In genomic region chr9:33264473-33265177, GRCh38 we compare ENCODE assay signal across 8 cellular contexts. TPM values are rescaled to one million over a fixed set of nuclear protein-coding genes. Genes with fewer than 3 reads are reported as not detected.
DNase-seq lines count a peak whose midpoint lies in the region; ATAC-seq and TF ChIP-seq lines count a peak whose summit lies in the region.

TSS of gene BAG1 (minus strand) at chr9:33264708.
TSS of gene CHMP5 (plus strand) at chr9:33265049. CDS start at chr9:33265079, 30 bp downstream.

- peak within 1 kb of the TSS; percentile 96 to 98 for H3K27ac ChIP-seq in lung (ENCODE audit: low read depth in 1 of 2, low read length in 1 of 2)

- WGBS in lung, 2 donors, result 1% methylated on average over 51 to 67 of the region's 67 CpGs

- peaks cover 4% of the 10 kb centered on the region in 2 donors for H3K4me1 ChIP-seq in lung (ENCODE audit: control insufficient read depth in 2 of 2, insufficient read depth in 2 of 2, low read length in 2 of 2)

- no peaks in the 10 kb centered on the region for H3K27me3 ChIP-seq in lung (ENCODE audit: control insufficient read depth, insufficient read depth)

- no peaks in the 10 kb centered on the region for H3K9me3 ChIP-seq in lung (ENCODE audit: control insufficient read depth in 2 of 2, insufficient read depth in 1 of 2, low read length in 1 of 2)

- H3K4me3 ChIP-seq in lung, result peak within 1 kb of the TSS; percentile 98

- ATAC-seq in GM19468 (IDR thresholded peaks at IDR 0.05; ENCODE audit: extremely low read depth, unreplicated experiment), result peak; percentile 75
- peak; percentile 100 for ATAC-seq in lung (ENCODE audit: insufficient read depth, low FRiP score)

- DNase-seq in COLO668 (lab: John Stamatoyannopoulos, UW; ENCODE audit: unreplicated experiment) (peak; percentile 98), HS-5 (ENCODE audit: low read depth) (peak; percentile 97), lung (ENCODE audit: low spot score) (peak; percentile 100)
- DNase-seq in NK-92 treated with Interleukin-12 subunit alpha and Interleukin-12 subunit beta, amount 100 ng/mL, for 24 hours (lab: John Stamatoyannopoulos, UW), result peak; percentile 99
- DNase-seq in activated CD8-positive, alpha-beta memory T cell treated with anti-CD3 and anti-CD28 coated beads for 24 hours, result peak; percentile 100
- DNase-seq in effector CD8-positive, alpha-beta T cell (lab: John Stamatoyannopoulos, UW), result peak; percentile 99
- DNase-seq in stimulated activated CD4-positive, alpha-beta T cell treated with anti-CD3 and anti-CD28 coated beads, TNF-alpha, amount 100 ng/mL, for 4 hours (ENCODE audit: low read depth in 3 of 3), result peak; percentile 100

- TF ChIP-seq CTCF in lung (IDR thresholded peaks at IDR 0.05; ENCODE audit: control extremely low read depth, extremely low read depth), result no peak

- H3K36me3 ChIP-seq in lung (ENCODE audit: control insufficient read depth in 2 of 2, insufficient read depth in 2 of 2, low read length in 2 of 2), result peaks cover 18 to 28% of the 10 kb centered on the region in 2 donors

RNA-seq across cellular contexts. Expression of gene BAG1, which starts in this region (rescaled TPM):
- total RNA-seq in lung, result 100 to 1,000 TPM in 1 of 2 donors, 10 to 100 TPM in 1; 84.1 to 135 TPM
- 100 to 1,000 TPM; 101 to 112 TPM for polyA plus RNA-seq in lung

RNA-seq across cellular contexts. Expression of gene CHMP5, which starts in this region (rescaled TPM):
- total RNA-seq in lung, result 10 to 100 TPM; 54.9 to 69.6 TPM
- polyA plus RNA-seq in lung, result 10 to 100 TPM; 52.3 to 87.5 TPM

Comparison
In these comparisons a context has a peak if more than half of its experiments do, and no peak if none do; other contexts are left out.
1. Peak in every context shown above with its lines: DNase-seq, ATAC-seq, H3K4me3 ChIP-seq and H3K27ac ChIP-seq.